ENCODE assay signal across 39 cellular contexts in genomic region chr13:35219021-35219420, GRCh38.
"Had no signal": no experiment of that assay in that cellular context is flagged by ENCODE, and none has a peak within 500 bp of the region (broad histone marks: within the 10 kb centered on the region; RNA-seq: fewer than 3 reads in every experiment).

No MANE protein-coding gene starts in this region.

- H3K9me3 Mint-ChIP-seq: activated CD4-positive, alpha-beta memory T cell treated with anti-CD3 and anti-CD28 coated beads, Interleukin-2, amount 10 ng/mL, durations not matched to agents 7 days and 5 days; activated CD4-positive, alpha-beta T cell treated with anti-CD3 and anti-CD28 coated beads, Interleukin-2, amount 10 ng/mL, durations not matched to agents 7 days and 5 days; activated naive CD4-positive, alpha-beta T cell treated with anti-CD3 and anti-CD28 coated beads for 36 hours; activated naive CD4-positive, alpha-beta T cell treated with anti-CD3 and anti-CD28 coated beads, Interleukin-2, amount 50 U/mL, for 72 hours; activated T-helper 2 cell treated with anti-CD3 and anti-CD28 coated beads, Interferon-gamma antibody, Interleukin-2, Interleukin-4, amounts not matched to agents 10 μg/mL and 5 μg/mL and 100 μg/mL, durations not matched to agents 14 hours and 24 hours and 36 hours; T-helper 1 cell treated with Interleukin-12 subunit alpha and Interleukin-12 subunit beta and Interleukin-4 antibody, amounts not matched to agents 30 μg/mL and 1 μg/mL, for 36 hours; T-helper 2 cell treated with Interferon-gamma antibody and Interleukin-4, amounts not matched to agents 5 μg/mL and 100 μg/mL, for 36 hours had no signal

- DNase-seq: activated CD4-positive, alpha-beta memory T cell treated with anti-CD3 and anti-CD28 coated beads, Interleukin-2, amount 10 ng/mL, durations not matched to agents 7 days and 5 days; activated CD4-positive, alpha-beta T cell treated with anti-CD3 and anti-CD28 coated beads for 1 hour; activated CD4-positive, alpha-beta T cell treated with anti-CD3 and anti-CD28 coated beads for 36 hours; activated CD4-positive, alpha-beta T cell treated with anti-CD3 and anti-CD28 coated beads for 48 hours; activated CD4-positive, alpha-beta T cell treated with anti-CD3 and anti-CD28 coated beads, Interleukin-2, amount 10 ng/mL, durations not matched to agents 7 days and 5 days; activated CD4-positive, alpha-beta T cell treated with anti-CD3 and anti-CD28 coated beads, Interleukin-2, amount 50 U/mL, for 48 hours; activated CD4-positive, CD25-positive, alpha-beta regulatory T cell; activated CD8-positive, alpha-beta memory T cell treated with anti-CD3 and anti-CD28 coated beads for 24 hours; activated CD8-positive, alpha-beta memory T cell treated with anti-CD3 and anti-CD28 coated beads, Interleukin-2, amount 10 ng/mL, durations not matched to agents 7 days and 5 days; activated CD8-positive, alpha-beta memory T cell treated with anti-CD3 and anti-CD28 coated beads, Interleukin-2, amount 50 U/mL, for 48 hours; activated CD8-positive, alpha-beta T cell treated with anti-CD3 and anti-CD28 coated beads, Interleukin-2, amount 10 ng/mL, durations not matched to agents 7 days and 5 days; activated effector memory CD4-positive, alpha-beta T cell treated with anti-CD3 and anti-CD28 coated beads, Interleukin-2, amount 50 U/mL, for 16 hours; activated gamma-delta T cell treated with Interleukin-2 at 50 U/mL for 16 hours; activated naive CD4-positive, alpha-beta T cell; activated naive CD4-positive, alpha-beta T cell treated with anti-CD3 and anti-CD28 coated beads for 36 hours; activated naive CD4-positive, alpha-beta T cell treated with anti-CD3 and anti-CD28 coated beads, Interleukin-2, amount 50 U/mL, for 16 hours; activated naive CD8-positive, alpha-beta T cell treated with anti-CD3 and anti-CD28 coated beads for 36 hours; activated T-cell treated with anti-CD3 and anti-CD28 coated beads, Interleukin-2, amount 50 U/mL, for 24 hours; activated T-cell treated with anti-CD3 and anti-CD28 coated beads, Interleukin-2, amount 50 U/mL, for 48 hours; adrenal gland; amygdala; anterior cingulate cortex; caudate nucleus; cerebellar nuclear complex; SW 1271; T-helper 1 cell; T-helper 2 cell; T-helper 9 cell had no signal

- H3K4me1 ChIP-seq: adrenal gland, ascending aorta had no signal

- H3K9me3 ChIP-seq: ascending aorta had no signal

- H3K36me3 ChIP-seq: adrenal gland, ascending aorta, cardiac muscle cell had no signal

- H3K36me3 Mint-ChIP-seq: activated CD8-positive, alpha-beta memory T cell treated with anti-CD3 and anti-CD28 coated beads, Interleukin-2, amount 10 ng/mL, durations not matched to agents 7 days and 5 days; activated naive CD4-positive, alpha-beta T cell treated with anti-CD3 and anti-CD28 coated beads, Interleukin-2, amount 50 U/mL, for 72 hours had no signal

- H3K27ac ChIP-seq: adrenal gland, ascending aorta, cardiac muscle cell had no signal

- H3K27ac Mint-ChIP-seq: activated CD4-positive, alpha-beta memory T cell treated with anti-CD3 and anti-CD28 coated beads, Interleukin-2, amount 10 ng/mL, durations not matched to agents 7 days and 5 days; activated CD4-positive, alpha-beta T cell treated with anti-CD3 and anti-CD28 coated beads for 36 hours; activated CD4-positive, alpha-beta T cell treated with anti-CD3 and anti-CD28 coated beads, Interleukin-2, amount 10 ng/mL, durations not matched to agents 7 days and 5 days; activated CD8-positive, alpha-beta memory T cell treated with anti-CD3 and anti-CD28 coated beads, Interleukin-2, amount 10 ng/mL, durations not matched to agents 7 days and 5 days; activated CD8-positive, alpha-beta T cell treated with anti-CD3 and anti-CD28 coated beads, Interleukin-2, amount 10 ng/mL, durations not matched to agents 7 days and 5 days; activated naive CD4-positive, alpha-beta T cell treated with anti-CD3 and anti-CD28 coated beads for 36 hours; activated naive CD8-positive, alpha-beta T cell treated with anti-CD3 and anti-CD28 coated beads for 36 hours; activated T-cell treated with anti-CD3 and anti-CD28 coated beads, Interleukin-2, amount 50 U/mL, for 24 hours; activated T-helper 2 cell treated with anti-CD3 and anti-CD28 coated beads, Interferon-gamma antibody, Interleukin-2, Interleukin-4, amounts not matched to agents 10 μg/mL and 5 μg/mL and 100 μg/mL, durations not matched to agents 14 hours and 24 hours and 36 hours; brain; T-helper 1 cell treated with Interleukin-12 subunit alpha and Interleukin-12 subunit beta and Interleukin-4 antibody, amounts not matched to agents 30 μg/mL and 1 μg/mL, for 36 hours; T-helper 2 cell treated with Interferon-gamma antibody and Interleukin-4, amounts not matched to agents 5 μg/mL and 100 μg/mL, for 36 hours had no signal

- H3K27me3 Mint-ChIP-seq: activated CD4-positive, alpha-beta memory T cell treated with anti-CD3 and anti-CD28 coated beads, Interleukin-2, amount 10 ng/mL, durations not matched to agents 7 days and 5 days; activated CD4-positive, alpha-beta T cell treated with anti-CD3 and anti-CD28 coated beads for 36 hours; activated CD4-positive, alpha-beta T cell treated with anti-CD3 and anti-CD28 coated beads, Interleukin-2, amount 10 ng/mL, durations not matched to agents 7 days and 5 days; activated CD8-positive, alpha-beta memory T cell treated with anti-CD3 and anti-CD28 coated beads, Interleukin-2, amount 10 ng/mL, durations not matched to agents 7 days and 5 days; activated naive CD8-positive, alpha-beta T cell treated with anti-CD3 and anti-CD28 coated beads for 36 hours; activated T-cell treated with anti-CD3 and anti-CD28 coated beads, Interleukin-2, amount 50 U/mL, for 24 hours; brain; central memory CD8-positive, alpha-beta T cell had no signal

- H3K4me1 Mint-ChIP-seq: activated CD4-positive, alpha-beta memory T cell treated with anti-CD3 and anti-CD28 coated beads, Interleukin-2, amount 10 ng/mL, durations not matched to agents 7 days and 5 days; activated CD4-positive, alpha-beta T cell treated with anti-CD3 and anti-CD28 coated beads for 36 hours; activated CD4-positive, alpha-beta T cell treated with anti-CD3 and anti-CD28 coated beads, Interleukin-2, amount 10 ng/mL, durations not matched to agents 7 days and 5 days; activated CD8-positive, alpha-beta memory T cell treated with anti-CD3 and anti-CD28 coated beads, Interleukin-2, amount 10 ng/mL, durations not matched to agents 7 days and 5 days; activated naive CD8-positive, alpha-beta T cell treated with anti-CD3 and anti-CD28 coated beads for 36 hours; central memory CD8-positive, alpha-beta T cell had no signal

- H3K27me3 ChIP-seq: adrenal gland, ascending aorta, cardiac muscle cell had no signal

- H3K4me3 Mint-ChIP-seq: activated CD4-positive, alpha-beta memory T cell treated with anti-CD3 and anti-CD28 coated beads, Interleukin-2, amount 10 ng/mL, durations not matched to agents 7 days and 5 days; activated CD4-positive, alpha-beta T cell treated with anti-CD3 and anti-CD28 coated beads for 36 hours; activated CD4-positive, alpha-beta T cell treated with anti-CD3 and anti-CD28 coated beads, Interleukin-2, amount 10 ng/mL, durations not matched to agents 7 days and 5 days; activated CD8-positive, alpha-beta memory T cell treated with anti-CD3 and anti-CD28 coated beads, Interleukin-2, amount 10 ng/mL, durations not matched to agents 7 days and 5 days; activated CD8-positive, alpha-beta T cell treated with anti-CD3 and anti-CD28 coated beads, Interleukin-2, amount 10 ng/mL, durations not matched to agents 7 days and 5 days; activated naive CD4-positive, alpha-beta T cell treated with anti-CD3 and anti-CD28 coated beads for 36 hours; activated naive CD8-positive, alpha-beta T cell treated with anti-CD3 and anti-CD28 coated beads for 36 hours; activated T-cell treated with anti-CD3 and anti-CD28 coated beads, Interleukin-2, amount 50 U/mL, for 24 hours; brain; central memory CD8-positive, alpha-beta T cell; T-helper 1 cell treated with Interleukin-12 subunit alpha and Interleukin-12 subunit beta and Interleukin-4 antibody, amounts not matched to agents 30 μg/mL and 1 μg/mL, for 36 hours; T-helper 2 cell treated with Interferon-gamma antibody and Interleukin-4, amounts not matched to agents 5 μg/mL and 100 μg/mL, for 36 hours had no signal

- FAIRE-seq: bronchial epithelial cell, TTC549 had no signal

- H3K4me3 ChIP-seq: adrenal gland, ascending aorta, cardiac muscle cell had no signal

- ATAC-seq: activated CD4-positive, alpha-beta T cell treated with anti-CD3 and anti-CD28 coated beads for 36 hours; activated CD4-positive, CD25-positive, alpha-beta regulatory T cell treated with anti-CD3 and anti-CD28 coated beads, Interleukin-2, amount 50 U/mL, for 24 hours; activated CD8-positive, alpha-beta memory T cell treated with anti-CD3 and anti-CD28 coated beads, Interleukin-2, amount 10 ng/mL, durations not matched to agents 7 days and 5 days; activated CD8-positive, alpha-beta T cell treated with anti-CD3 and anti-CD28 coated beads, Interleukin-2, amount 10 ng/mL, durations not matched to agents 7 days and 5 days; activated naive CD4-positive, alpha-beta T cell treated with anti-CD3 and anti-CD28 coated beads, Interleukin-2, amount 50 U/mL, for 72 hours had no signal
